11 cellular contexts compared by ENCODE assay signal in the genomic region with DNA sequence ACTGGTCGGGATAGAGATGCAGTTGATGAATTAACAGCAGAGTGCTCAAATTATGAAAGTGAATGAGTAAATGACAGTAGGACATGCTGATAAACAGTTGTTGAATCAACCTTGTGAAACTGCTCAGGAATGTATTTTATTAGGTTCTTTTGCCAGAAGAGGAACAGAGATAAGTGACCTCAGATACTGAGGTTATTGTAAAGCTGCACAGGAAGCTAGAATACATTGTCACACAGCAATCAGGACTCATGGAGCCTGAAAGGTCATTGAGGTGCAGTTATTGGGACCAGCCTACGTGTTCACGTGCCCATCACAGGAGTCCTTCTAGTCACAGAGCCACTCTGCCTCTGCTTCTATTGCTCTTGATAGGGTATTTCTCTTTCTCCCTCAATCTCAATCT. TPM values are rescaled to one million over a fixed set of nuclear protein-coding genes. Genes with fewer than 3 reads are reported as not detected.
A peak's percentile ranks its signal among the peaks of the same experiment; 100 is the strongest.
DNase-seq lines count a peak whose midpoint lies in the region; ATAC-seq, FAIRE-seq and TF ChIP-seq lines count a peak whose summit lies in the region.
"Had no signal": no experiment of that assay in that cellular context is flagged by ENCODE, and none has a peak within 500 bp of the region (broad histone marks: within the 10 kb centered on the region; RNA-seq: fewer than 3 reads in every experiment).

No MANE protein-coding gene starts in this region.

- no peaks in the 10 kb centered on the region for H3K9me3 ChIP-seq in spleen

- FAIRE-seq in GM19239 (lab: Jason Lieb, UNC): peak; percentile 81

- no peaks in the 10 kb centered on the region for H3K36me3 ChIP-seq in spleen

- peaks cover 3 to 36% (median 21%) of the 10 kb centered on the region in 6 donors for H3K4me1 ChIP-seq in spleen

- H3K4me3 ChIP-seq in spleen: no peak overlapping the region

- H3K27me3 ChIP-seq in spleen (replicated peaks in 1 of 7): no peaks in the 10 kb centered on the region

- intact Hi-C loops in spleen (cut with DNase I; ENCODE audit: low total_unique reads): no loop called here

- DNase-seq in GM19239 (ENCODE audit: insufficient read length, low spot score) (no peak), NOMO-1 (lab: John Stamatoyannopoulos, UW; ENCODE audit: unreplicated experiment in 2 of 2) (peak; percentile 9 to 55), spleen (no peak), NCI-H345 (lab: John Stamatoyannopoulos, UW) (no peak), DMS114 treated with DMSO at 0.1 percent for 48 hours (lab: John Stamatoyannopoulos, UW; ENCODE audit: unreplicated experiment) (no peak)
- DNase-seq in activated naive CD4-positive, alpha-beta T cell treated with Interleukin-2 at 50 U/mL for 16 hours: no peak
- DNase-seq in activated CD4-positive, CD25-positive, alpha-beta regulatory T cell treated with anti-CD3 and anti-CD28 coated beads, Interleukin-2, amount 50 U/mL, for 72 hours: no peak
- DNase-seq: aorta; mesendoderm; stimulated activated CD4-positive, alpha-beta T cell treated with anti-CD3 and anti-CD28 coated beads, Interleukin-12 subunit alpha, Interleukin-12 subunit beta, amount 100 ng/mL, for 4 hours had no signal

- peak; percentile 90 for ATAC-seq in HG02943 (IDR thresholded peaks at IDR 0.05; ENCODE audit: low read depth, unreplicated experiment)

- TF ChIP-seq POLR2A in spleen (IDR thresholded peaks at IDR 0.05): no peak

- no peak for TF ChIP-seq CTCF in spleen (IDR thresholded peaks at IDR 0.05 in 8 of 11, conservative IDR thresholded peaks at IDR 0.05 in 3 of 11)

- peak overlapping the region in 7 of 8 donors; percentile 33 to 89 (median 54) for H3K27ac ChIP-seq in spleen

- WGBS in spleen, 5 donors: 50 to 66% (median 61%) methylated on average over 3 of the region's 3 CpGs

RNA-seq across cellular contexts. Expression of a gene that starts 47.5 kb away (rescaled TPM):
- 10 to 100 TPM; 35.7 to 50.8 (median 38.1) TPM for total RNA-seq in spleen
- polyA plus RNA-seq in spleen: 10 to 100 TPM; 47.3 to 61.7 (median 61.6) TPM

Comparison
In these comparisons a context has a peak if more than half of its experiments do, and no peak if none do; other contexts are left out.
1. DNase-seq: peak in NOMO-1 (2 of 2); none in GM19239 (single experiment), spleen (single experiment), NCI-H345 (single experiment), activated naive CD4-positive, alpha-beta T cell treated with Interleukin-2 at 50 U/mL for 16 hours (single experiment), activated CD4-positive, CD25-positive, alpha-beta regulatory T cell treated with anti-CD3 and anti-CD28 coated beads, Interleukin-2, amount 50 U/mL, for 72 hours (single experiment) and DMS114 treated with DMSO at 0.1 percent for 48 hours (single experiment).